In the genomic region with DNA sequence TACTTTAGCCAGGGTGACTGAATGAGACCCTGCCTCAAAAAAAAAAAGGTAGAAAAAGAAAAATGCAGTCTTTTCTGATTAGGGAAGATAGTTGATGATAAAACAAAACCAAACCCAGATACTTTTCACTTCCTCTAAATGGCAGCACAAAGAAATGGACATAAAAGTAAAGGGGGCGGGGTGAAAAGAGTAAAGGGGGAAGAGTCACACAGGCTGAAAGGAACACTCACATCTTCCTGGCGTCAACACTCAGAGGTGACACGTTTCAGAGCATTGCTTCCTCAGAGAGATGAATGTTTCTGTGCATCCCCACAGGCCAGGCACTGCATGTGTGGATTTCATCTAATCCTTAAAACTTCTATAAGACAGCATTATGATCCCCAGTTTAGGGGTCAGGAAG, we compare ENCODE assay signal across 10 cellular contexts.
DNase-seq lines count a peak whose midpoint lies in the region; ATAC-seq and TF ChIP-seq lines count a peak whose summit lies in the region.
"Had no signal": no experiment of that assay in that cellular context is flagged by ENCODE, and none has a peak within 500 bp of the region (broad histone marks: within the 10 kb centered on the region; RNA-seq: fewer than 3 reads in every experiment).

No MANE protein-coding gene starts in this region.

- peaks cover 29% of the 10 kb centered on the region for H3K79me2 ChIP-seq in MM.1S (ENCODE audit: low read length)

- no peak for DNase-seq in CD4-positive, alpha-beta T cell
- DNase-seq in central memory CD8-positive, alpha-beta T cell (ENCODE audit: low spot score in 2 of 2): no peak
- DNase-seq in NCI-H2029 (lab: John Stamatoyannopoulos, UW) (no peak), vagina (ENCODE audit: extremely low spot score in 2 of 2) (no peak), EL (no peak), MM.1S (no peak)
- DNase-seq: foreskin fibroblast; stimulated activated CD4-positive, alpha-beta T cell treated with anti-CD3 and anti-CD28 coated beads, Interleukin-2, amount 100 ng/mL, for 48 hours had no signal

- H3F3A ChIP-seq in MM.1S (ENCODE audit: insufficient read depth, low read length): no peaks in the 10 kb centered on the region

- H3K9me2 ChIP-seq in MM.1S (replicated peaks; ENCODE audit: insufficient read depth, low read length): no peaks in the 10 kb centered on the region

- H3K27ac Mint-ChIP-seq in CD4-positive, alpha-beta T cell: peak overlapping the region; percentile 72
- H3K27ac Mint-ChIP-seq in central memory CD8-positive, alpha-beta T cell (ENCODE audit: low read depth): no peak overlapping the region

- no peak overlapping the region for H3K4me3 ChIP-seq in vagina
- no peak overlapping the region for H3K4me3 ChIP-seq in MM.1S (ENCODE audit: low read length)

- H3K27me3 ChIP-seq in CD4-positive, alpha-beta T cell (ENCODE audit: control insufficient read depth, insufficient read depth, low read length): no peaks in the 10 kb centered on the region
- H3K27me3 ChIP-seq in vagina: no peaks in the 10 kb centered on the region
- H3K27me3 ChIP-seq in MM.1S (replicated peaks; ENCODE audit: insufficient read depth, low read length): no peaks in the 10 kb centered on the region

- TF ChIP-seq POLR2A in vagina (IDR thresholded peaks at IDR 0.05): no peak

- H3K4me1 ChIP-seq in vagina: no peaks in the 10 kb centered on the region
- 0 out of 2 replicates have a peak, but pooled peaks cover 5% of the 10 kb centered on the region for H3K4me1 ChIP-seq in MM.1S (ENCODE audit: low read length)

- intact Hi-C loops in CD4-positive, alpha-beta T cell (cut with DNase I, micrococcal nuclease): no loop called here
- intact Hi-C loops in vagina (cut with DNase I): no loop called here

- H3K27me3 Mint-ChIP-seq in CD4-positive, alpha-beta T cell: no peaks in the 10 kb centered on the region
- no peaks in the 10 kb centered on the region for H3K27me3 Mint-ChIP-seq in central memory CD8-positive, alpha-beta T cell

- no peak overlapping the region for H2AFZ ChIP-seq in MM.1S (ENCODE audit: low read length)

- no peaks in the 10 kb centered on the region for H3K9me3 ChIP-seq in CD4-positive, alpha-beta T cell (ENCODE audit: control insufficient read depth, low read length)
- H3K9me3 ChIP-seq in vagina: no peaks in the 10 kb centered on the region
- H3K9me3 ChIP-seq in MM.1S (replicated peaks; ENCODE audit: insufficient read depth, low read length): no peaks in the 10 kb centered on the region

- no peaks in the 10 kb centered on the region for H3K9me3 Mint-ChIP-seq in CD4-positive, alpha-beta T cell
- H3K9me3 Mint-ChIP-seq in central memory CD8-positive, alpha-beta T cell: no peaks in the 10 kb centered on the region

- H3K27ac ChIP-seq in CD4-positive, alpha-beta T cell (ENCODE audit: low read depth, low read length): no peak overlapping the region
- H3K27ac ChIP-seq in vagina (no peak overlapping the region), MM.1S (ENCODE audit: low read length) (no peak overlapping the region)

- peaks cover 55% of the 10 kb centered on the region for H3K4me1 Mint-ChIP-seq in CD4-positive, alpha-beta T cell (ENCODE audit: low read depth)
- H3K4me1 Mint-ChIP-seq in central memory CD8-positive, alpha-beta T cell: no peaks in the 10 kb centered on the region

- no peak overlapping the region for H3K4me3 Mint-ChIP-seq in CD4-positive, alpha-beta T cell
- H3K4me3 Mint-ChIP-seq in central memory CD8-positive, alpha-beta T cell: no peak overlapping the region

- TF ChIP-seq CTCF in CD4-positive, alpha-beta T cell (IDR thresholded peaks at IDR 0.05): no peak
- TF ChIP-seq CTCF in vagina (IDR thresholded peaks at IDR 0.05): no peak
- no peak for TF ChIP-seq CTCF in MM.1S (IDR thresholded peaks at IDR 0.05; ENCODE audit: low read length)

- no peak overlapping the region for H3K9ac ChIP-seq in MM.1S (ENCODE audit: low read length)

- no peak overlapping the region for H3K4me2 ChIP-seq in MM.1S (ENCODE audit: low read depth, low read length)

- peak; percentile 86 for ATAC-seq in CD4-positive, alpha-beta T cell (ENCODE audit: poor library complexity)
- ATAC-seq in GM18907 (IDR thresholded peaks at IDR 0.05; ENCODE audit: unreplicated experiment) (peak; percentile 31), HG03565 (IDR thresholded peaks at IDR 0.05; ENCODE audit: unreplicated experiment) (peak; percentile 37)
- peak; percentile 19 for ATAC-seq in central memory CD8-positive, alpha-beta T cell (replicated peaks; ENCODE audit: extremely low read depth, poor library complexity, severe bottlenecking)

- peaks cover 73% of the 10 kb centered on the region for H3K36me3 Mint-ChIP-seq in CD4-positive, alpha-beta T cell (ENCODE audit: low read depth)
- peaks cover 3% of the 10 kb centered on the region for H3K36me3 Mint-ChIP-seq in central memory CD8-positive, alpha-beta T cell (ENCODE audit: insufficient read depth)

- no peaks in the 10 kb centered on the region for H4K20me1 ChIP-seq in MM.1S (ENCODE audit: insufficient read depth, low read length)

- POLR2A ChIA-PET in CD4-positive, alpha-beta T cell (lab: Charles Lee): no interaction called here

- H3K36me3 ChIP-seq in vagina (no peaks in the 10 kb centered on the region), MM.1S (replicated peaks; ENCODE audit: insufficient read depth, low read length) (no peaks in the 10 kb centered on the region)

- CTCF ChIA-PET in CD4-positive, alpha-beta T cell (lab: Charles Lee): no interaction called here

Comparison
In these comparisons a context has a peak if more than half of its experiments do, and no peak if none do; other contexts are left out.
1. ATAC-seq: peak in every context shown above with its lines; median percentile 86 in CD4-positive, alpha-beta T cell; 37 in HG03565; 31 in GM18907; 19 in central memory CD8-positive, alpha-beta T cell.